ENCODE assay signal across 8 cellular contexts in the genomic region with DNA sequence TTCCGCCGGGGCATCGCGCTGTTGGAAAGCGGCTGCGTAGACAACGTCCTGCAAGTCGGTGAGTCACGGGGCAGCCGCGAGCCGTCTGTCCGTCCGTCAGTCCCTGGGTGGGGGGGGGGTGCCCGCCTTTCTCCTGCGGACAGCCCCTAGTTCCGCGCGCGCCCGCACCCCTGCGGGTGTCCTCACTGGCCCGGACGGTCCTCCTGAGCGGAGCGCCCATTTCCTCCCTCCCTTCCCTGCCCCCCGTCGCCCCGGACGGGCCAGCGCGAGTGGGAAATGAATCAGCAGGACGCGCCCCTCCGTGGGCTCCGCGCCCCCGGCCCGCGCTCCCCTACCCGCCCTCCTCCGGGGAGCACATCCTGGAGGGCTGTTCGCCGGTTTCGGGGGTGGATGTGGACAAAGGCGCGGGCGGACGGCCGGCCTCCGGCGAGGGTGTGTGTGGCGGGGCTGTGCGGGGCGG. TPM values are rescaled to one million over a fixed set of nuclear protein-coding genes. Genes with fewer than 3 reads are reported as not detected.
DNase-seq lines count a peak whose midpoint lies in the region; ATAC-seq and TF ChIP-seq lines count a peak whose summit lies in the region.

No MANE protein-coding gene starts in this region.

- peaks cover 52% of the 10 kb centered on the region for H3K79me2 ChIP-seq in SK-N-SH (ENCODE audit: insufficient read depth)

- WGBS in SK-N-SH (ENCODE audit: low lambda C conversion rate), result no CpG with 5 or more reads among the region's 55 CpGs
- 0% methylated on average over 3 to 40 of the region's 55 CpGs for WGBS in body of pancreas, 2 donors

- H3F3A ChIP-seq in SK-N-SH (replicated peaks; ENCODE audit: insufficient read depth), result peaks cover 6% of the 10 kb centered on the region

- no peaks in the 10 kb centered on the region for H3K27me3 ChIP-seq in SK-N-SH (ENCODE audit: insufficient read depth)
- H3K27me3 ChIP-seq in body of pancreas, result no peaks in the 10 kb centered on the region
- H3K27me3 ChIP-seq in skeletal muscle satellite cell (ENCODE audit: control insufficient read depth, insufficient read depth, low read length), result no peaks in the 10 kb centered on the region

- peaks cover 9 to 21% of the 10 kb centered on the region in 2 experiments; a peak in 3 of 4 replicates for H3K4me1 ChIP-seq in SK-N-SH (ENCODE audit: control insufficient read depth in 1 of 2, insufficient read depth in 2 of 2, low read depth in 1 of 2, low read length in 1 of 2)
- H3K4me1 ChIP-seq in body of pancreas, result peaks cover 38% of the 10 kb centered on the region
- H3K4me1 ChIP-seq in skeletal muscle satellite cell (ENCODE audit: control insufficient read depth, insufficient read depth, low read length), result peaks cover 26% of the 10 kb centered on the region

- no peak for ATAC-seq in body of pancreas

- no peaks in the 10 kb centered on the region for H3K9me3 ChIP-seq in SK-N-SH
- no peaks in the 10 kb centered on the region for H3K9me3 ChIP-seq in body of pancreas
- no peaks in the 10 kb centered on the region for H3K9me3 ChIP-seq in iPS-18c (ENCODE audit: control insufficient read depth, insufficient read depth, low read length)
- H3K9me3 ChIP-seq in skeletal muscle satellite cell (replicated peaks; ENCODE audit: low read length), result no peaks in the 10 kb centered on the region

- peak overlapping the region; percentile 91 for H3K9ac ChIP-seq in SK-N-SH
- peak overlapping the region; percentile 94 for H3K9ac ChIP-seq in skeletal muscle satellite cell (ENCODE audit: low read depth, low read length)

- CTCF ChIA-PET in SK-N-SH (lab: Yijun Ruan, JAX), result interaction anchor here (1.2 to 1.6 kb wide), 3 partner anchors 12 to 326 kb away, joined by 3 to 8 read pairs (median 5); no protein-coding TSS in a partner anchor

- H3K4me3 ChIP-seq in SK-N-SH (ENCODE audit: low read depth in 2 of 2, low read length in 1 of 2), result peak overlapping the region; percentile 85 to 94
- peak overlapping the region; percentile 91 to 94 for H3K4me3 ChIP-seq in body of pancreas
- peak overlapping the region; percentile 75 for H3K4me3 ChIP-seq in iPS-18c (ENCODE audit: insufficient read depth, low read depth, low read length)
- peak overlapping the region; percentile 92 for H3K4me3 ChIP-seq in skeletal muscle satellite cell (ENCODE audit: low read length)

- H3K27ac ChIP-seq in SK-N-SH (ENCODE audit: low read depth in 2 of 2, low read length in 1 of 2), result peak overlapping the region; percentile 62 to 68
- peak overlapping the region; percentile 43 to 95 (median 90) for H3K27ac ChIP-seq in body of pancreas

- H4K20me1 ChIP-seq in SK-N-SH (ENCODE audit: insufficient read depth), result peaks cover 47% of the 10 kb centered on the region

- no peak overlapping the region for H2AFZ ChIP-seq in SK-N-SH (ENCODE audit: low read depth)

- H3K4me2 ChIP-seq in SK-N-SH (peak overlapping the region; percentile 92), skeletal muscle satellite cell (ENCODE audit: low read length) (peak overlapping the region; percentile 84)

- intact Hi-C loops in body of pancreas (cut with DNase I), result loop anchor here (10.0 kb wide), 2 partner anchors 72 to 322 kb away; no protein-coding TSS in a partner anchor

- no peaks in the 10 kb centered on the region for H3K9me2 ChIP-seq in SK-N-SH

- DNase-seq in DMS53 (lab: John Stamatoyannopoulos, UW) (peak; percentile 80), DMS53 treated with DMSO at 0.1 percent for 48 hours (lab: John Stamatoyannopoulos, UW; ENCODE audit: unreplicated experiment) (no peak), SK-N-SH (peak; percentile 76), body of pancreas (peak; percentile 64 to 74 (median 70)), NCI-H345 (lab: John Stamatoyannopoulos, UW) (no peak), DMS114 treated with DMSO at 0.1 percent for 48 hours (lab: John Stamatoyannopoulos, UW; ENCODE audit: unreplicated experiment) (no peak)

- TF ChIP-seq CTCF in SK-N-SH (IDR thresholded peaks at IDR 0.05), result no peak
- no peak for TF ChIP-seq CTCF in body of pancreas (IDR thresholded peaks at IDR 0.05)

- peak in 1 of 3 donors; percentile 17 for TF ChIP-seq POLR2A in body of pancreas (IDR thresholded peaks at IDR 0.05)

- no peaks in the 10 kb centered on the region for H3K36me3 ChIP-seq in SK-N-SH (replicated peaks in 1 of 2; ENCODE audit: control insufficient read depth in 1 of 2, insufficient read depth in 2 of 2, low read length in 1 of 2)
- H3K36me3 ChIP-seq in body of pancreas (replicated peaks in 1 of 2; ENCODE audit: insufficient read depth in 1 of 2, low read depth in 2 of 2), result no peaks in the 10 kb centered on the region
- peaks cover 4% of the 10 kb centered on the region for H3K36me3 ChIP-seq in skeletal muscle satellite cell (ENCODE audit: insufficient read depth, low read length)

- POLR2A ChIA-PET in SK-N-SH (lab: Yijun Ruan, JAX), result no interaction called here

- no peak for TF ChIP-seq RAD21 in SK-N-SH (IDR thresholded peaks at IDR 0.05; ENCODE audit: low read length)

- TF ChIP-seq EP300 in SK-N-SH (IDR thresholded peaks at IDR 0.05; ENCODE audit: borderline replicate concordance in 1 of 2, low read depth in 1 of 2, low read length in 1 of 2), result no peak

TF ChIP-seq in SK-N-SH, 30 proteins besides CTCF, POLR2A, EP300 and RAD21:
- TF ChIP-seq POLR2AphosphoS5 (IDR thresholded peaks at IDR 0.05; ENCODE audit: low read depth, low read length) (no peak), FOSL2 (IDR thresholded peaks at IDR 0.05; ENCODE audit: borderline replicate concordance, low read depth) (peak; percentile 26; the same call in 1 of the 2 replicates), SIN3A (IDR thresholded peaks at IDR 0.05; ENCODE audit: borderline replicate concordance, low read depth, low read length) (peak; percentile 48; the same call in 1 of the 2 replicates), RXRA (IDR thresholded peaks at IDR 0.05; ENCODE audit: borderline replicate concordance, low read depth) (no peak), TCF12 (IDR thresholded peaks at IDR 0.05) (no peak), SMC3 (IDR thresholded peaks at IDR 0.05; ENCODE audit: low read depth, low read length) (0 out of 2 replicates have a peak, but pooled peaks have one; percentile 9), EZH2phosphoT487 (IDR thresholded peaks at IDR 0.05; ENCODE audit: borderline replicate concordance, low read depth) (no peak), GATA2 (CRISPR knock-in tag; IDR thresholded peaks at IDR 0.05) (no peak)
- TF ChIP-seq, protein P1, sequence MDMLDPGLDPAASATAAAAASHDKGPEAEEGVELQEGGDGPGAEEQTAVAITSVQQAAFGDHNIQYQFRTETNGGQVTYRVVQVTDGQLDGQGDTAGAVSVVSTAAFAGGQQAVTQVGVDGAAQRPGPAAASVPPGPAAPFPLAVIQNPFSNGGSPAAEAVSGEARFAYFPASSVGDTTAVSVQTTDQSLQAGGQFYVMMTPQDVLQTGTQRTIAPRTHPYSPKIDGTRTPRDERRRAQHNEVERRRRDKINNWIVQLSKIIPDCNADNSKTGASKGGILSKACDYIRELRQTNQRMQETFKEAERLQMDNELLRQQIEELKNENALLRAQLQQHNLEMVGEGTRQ (IDR thresholded peaks at IDR 0.05; ENCODE audit: borderline replicate concordance, low read depth, low read length), result no peak
- TF ChIP-seq, protein P2, sequence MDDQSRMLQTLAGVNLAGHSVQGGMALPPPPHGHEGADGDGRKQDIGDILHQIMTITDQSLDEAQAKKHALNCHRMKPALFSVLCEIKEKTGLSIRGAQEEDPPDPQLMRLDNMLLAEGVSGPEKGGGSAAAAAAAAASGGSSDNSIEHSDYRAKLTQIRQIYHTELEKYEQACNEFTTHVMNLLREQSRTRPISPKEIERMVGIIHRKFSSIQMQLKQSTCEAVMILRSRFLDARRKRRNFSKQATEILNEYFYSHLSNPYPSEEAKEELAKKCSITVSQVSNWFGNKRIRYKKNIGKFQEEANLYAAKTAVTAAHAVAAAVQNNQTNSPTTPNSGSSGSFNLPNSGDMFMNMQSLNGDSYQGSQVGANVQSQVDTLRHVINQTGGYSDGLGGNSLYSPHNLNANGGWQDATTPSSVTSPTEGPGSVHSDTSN (IDR thresholded peaks at IDR 0.05), result peak; percentile 13; the same call in 1 of the 2 replicates
- TF ChIP-seq, protein P3, sequence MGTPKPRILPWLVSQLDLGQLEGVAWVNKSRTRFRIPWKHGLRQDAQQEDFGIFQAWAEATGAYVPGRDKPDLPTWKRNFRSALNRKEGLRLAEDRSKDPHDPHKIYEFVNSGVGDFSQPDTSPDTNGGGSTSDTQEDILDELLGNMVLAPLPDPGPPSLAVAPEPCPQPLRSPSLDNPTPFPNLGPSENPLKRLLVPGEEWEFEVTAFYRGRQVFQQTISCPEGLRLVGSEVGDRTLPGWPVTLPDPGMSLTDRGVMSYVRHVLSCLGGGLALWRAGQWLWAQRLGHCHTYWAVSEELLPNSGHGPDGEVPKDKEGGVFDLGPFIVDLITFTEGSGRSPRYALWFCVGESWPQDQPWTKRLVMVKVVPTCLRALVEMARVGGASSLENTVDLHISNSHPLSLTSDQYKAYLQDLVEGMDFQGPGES (IDR thresholded peaks at IDR 0.05; ENCODE audit: low read depth, low read length), result no peak
TF ChIP-seq in SK-N-SH: peak in this region for 4.

RNA-seq across cellular contexts. Expression of a gene that starts 0.9 kb away (rescaled TPM):
- polyA plus RNA-seq in SK-N-SH (2012; rRNA removed), result 7.4 and 9.8 TPM in 2 replicates
- 5.8 and 6.4 TPM in 2 replicates for polyA plus RNA-seq in SK-N-SH (2012; cell fraction: cytosol; rRNA removed)
- polyA plus RNA-seq in SK-N-SH (2012; cell fraction: nucleus; rRNA removed), result 13.4 and 24.6 TPM in 2 replicates
- total RNA-seq in body of pancreas, result 1 to 10 TPM; 5.9 to 8.8 TPM
- total RNA-seq in skeletal muscle satellite cell (2012; rRNA removed), result 7.9 and 10.0 TPM in 2 replicates

Comparison
In these comparisons a context has a peak if more than half of its experiments do, and no peak if none do; other contexts are left out.
1. DNase-seq: peak in DMS53 (single experiment), SK-N-SH (single experiment) and body of pancreas (4 of 4); none in DMS53 treated with DMSO at 0.1 percent for 48 hours (single experiment), NCI-H345 (single experiment) and DMS114 treated with DMSO at 0.1 percent for 48 hours (single experiment).
2. Peak in every context shown above with its lines, with median percentiles within 50 percentile points of each other: H3K4me3 ChIP-seq.